In genomic region chr2:11456251-11456650, GRCh38 we compare ENCODE assay signal across 13 cellular contexts.
"Had no signal": no experiment of that assay in that cellular context is flagged by ENCODE, and none has a peak within 500 bp of the region (broad histone marks: within the 10 kb centered on the region; RNA-seq: fewer than 3 reads in every experiment).

No MANE protein-coding gene starts in this region.

- H3K9me3 Mint-ChIP-seq: activated CD4-positive, alpha-beta T cell treated with anti-CD3 and anti-CD28 coated beads, Interleukin-2, amount 10 ng/mL, durations not matched to agents 24 days and 14 days; natural killer cell treated with Interleukin-12 subunit alpha and Interleukin-12 subunit beta and Interleukin-15 and Interleukin-18, amount 100 ng/mL, for 72 hours had no signal

- H3K4me3 Mint-ChIP-seq: activated CD4-positive, alpha-beta T cell treated with anti-CD3 and anti-CD28 coated beads, Interleukin-2, amount 10 ng/mL, durations not matched to agents 24 days and 14 days; natural killer cell treated with Interleukin-12 subunit alpha and Interleukin-12 subunit beta and Interleukin-15 and Interleukin-18, amount 100 ng/mL, for 72 hours had no signal

- H3K27me3 Mint-ChIP-seq: activated CD4-positive, alpha-beta T cell treated with anti-CD3 and anti-CD28 coated beads, Interleukin-2, amount 10 ng/mL, durations not matched to agents 24 days and 14 days; natural killer cell treated with Interleukin-12 subunit alpha and Interleukin-12 subunit beta and Interleukin-15 and Interleukin-18, amount 100 ng/mL, for 72 hours had no signal

- DNase-seq: activated CD4-positive, alpha-beta T cell treated with anti-CD3 and anti-CD28 coated beads, Interleukin-2, amount 10 ng/mL, durations not matched to agents 24 days and 14 days; activated gamma-delta T cell; activated T-cell treated with anti-CD3 and anti-CD28 coated beads, Interleukin-2, amount 50 U/mL, for 1 hour; foreskin keratinocyte; left colon; mucosa of descending colon; occipital lobe; stimulated activated CD4-positive, alpha-beta T cell treated with anti-CD3 and anti-CD28 coated beads, Interleukin-12 subunit alpha, Interleukin-12 subunit beta, amount 100 ng/mL, for 4 hours; stimulated activated naive CD4-positive, alpha-beta T cell; T-helper 1 cell; upper lobe of left lung had no signal

- H3K27ac Mint-ChIP-seq: activated CD4-positive, alpha-beta T cell treated with anti-CD3 and anti-CD28 coated beads, Interleukin-2, amount 10 ng/mL, durations not matched to agents 24 days and 14 days had no signal

- ATAC-seq: foreskin keratinocyte; left colon; mucosa of descending colon; natural killer cell treated with Interleukin-12 subunit alpha and Interleukin-12 subunit beta and Interleukin-15 and Interleukin-18, amount 100 ng/mL, for 72 hours; sciatic nerve had no signal
